Comparison of ENCODE assay signal across 1 cellular context in the genomic region with DNA sequence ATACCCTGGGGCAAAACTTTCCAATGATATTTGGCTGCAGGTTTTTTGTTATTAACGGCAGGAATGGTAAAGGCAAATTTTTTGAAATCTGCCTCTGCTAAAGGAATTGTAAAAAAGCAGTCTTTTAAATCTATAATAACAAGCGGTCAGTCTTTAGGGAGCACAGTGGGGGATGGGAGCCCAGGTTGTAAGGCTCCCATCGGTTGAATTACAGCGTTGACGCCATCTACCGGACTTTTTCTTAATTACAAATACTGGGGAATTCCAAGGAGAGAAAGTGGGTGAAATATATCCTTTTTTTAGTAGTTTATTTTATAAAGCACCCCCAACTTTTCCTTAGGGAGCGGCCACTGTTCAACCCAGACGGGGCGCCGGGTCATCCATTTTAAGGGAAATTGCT. TPM values are rescaled to one million over a fixed set of nuclear protein-coding genes. Genes with fewer than 3 reads are reported as not detected.
"Had no signal": no experiment of that assay in that cellular context is flagged by ENCODE, and none has a peak within 500 bp of the region (broad histone marks: within the 10 kb centered on the region; RNA-seq: fewer than 3 reads in every experiment).

No MANE protein-coding gene starts in this region.

RNA-seq across cellular contexts. Expression of gene CYP21A2, which starts 16.1 kb away (rescaled TPM):
- total RNA-seq: activated CD8-positive, alpha-beta T cell treated with anti-CD3 and anti-CD28 coated beads, Interleukin-2, amount 10 ng/mL, durations not matched to agents 7 days and 5 days had no signal
